9 cellular contexts compared by ENCODE assay signal in the genomic region with DNA sequence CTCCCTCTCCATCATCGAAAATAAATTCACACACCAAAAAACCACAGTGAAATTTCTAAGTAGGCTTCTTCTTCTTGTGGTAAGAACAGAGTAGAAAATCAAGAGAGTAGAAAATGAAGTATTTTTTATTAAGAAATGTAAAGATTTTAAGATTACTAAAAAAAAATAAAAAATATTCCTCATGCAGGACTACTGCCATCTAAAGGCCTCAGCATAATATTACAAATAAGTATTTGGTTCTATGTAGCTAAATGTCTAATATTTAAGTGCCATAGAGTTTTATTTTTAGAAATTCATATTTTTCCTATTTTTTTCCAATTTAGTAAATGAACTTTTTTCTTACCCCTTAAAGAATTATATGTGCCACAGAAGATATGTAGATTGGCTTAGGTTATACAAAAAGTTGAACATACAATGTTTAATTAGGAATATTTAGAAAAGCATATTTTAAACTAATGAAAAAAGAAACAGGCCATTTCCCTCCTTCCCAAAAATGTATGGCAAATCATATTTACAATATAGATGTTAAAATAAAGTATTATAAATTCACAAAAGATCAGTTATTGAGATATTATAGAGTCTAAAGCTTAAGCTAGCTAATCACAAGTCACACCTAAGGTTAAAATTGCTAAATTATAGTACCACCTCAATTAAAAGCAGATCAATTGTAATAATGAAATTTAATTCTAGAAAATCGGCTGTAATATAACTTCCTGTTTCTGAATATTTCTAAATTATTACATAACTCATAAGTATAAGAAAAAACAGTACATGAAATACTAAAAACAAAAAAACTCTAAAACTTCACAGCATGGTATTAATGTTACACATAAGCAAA. TPM values are rescaled to one million over a fixed set of nuclear protein-coding genes. Genes with fewer than 3 reads are reported as not detected.
DNase-seq lines count a peak whose midpoint lies in the region; ATAC-seq and TF ChIP-seq lines count a peak whose summit lies in the region.
"Had no signal": no experiment of that assay in that cellular context is flagged by ENCODE, and none has a peak within 500 bp of the region (broad histone marks: within the 10 kb centered on the region; RNA-seq: fewer than 3 reads in every experiment).

No MANE protein-coding gene starts in this region.

- H3K4me1 Mint-ChIP-seq in CD8-positive, alpha-beta T cell (ENCODE audit: low read depth), result peaks cover 20% of the 10 kb centered on the region

- H3K27ac ChIP-seq in CD8-positive, alpha-beta T cell (ENCODE audit: low read depth, low read length), result no peak overlapping the region
- H3K27ac ChIP-seq in breast epithelium, result no peak overlapping the region

- CTCF ChIA-PET in CD8-positive, alpha-beta T cell (lab: Charles Lee), result interaction anchor here (0.7 to 2.8 kb wide), 7 partner anchors 9 to 924 kb away, joined by 3 to 14 read pairs (median 4); no protein-coding TSS in a partner anchor

- peaks cover 6% of the 10 kb centered on the region for H3K36me3 Mint-ChIP-seq in CD8-positive, alpha-beta T cell

- H3K27me3 Mint-ChIP-seq in CD8-positive, alpha-beta T cell (ENCODE audit: low read depth), result peaks cover 4% of the 10 kb centered on the region

- POLR2A ChIA-PET in CD8-positive, alpha-beta T cell (lab: Charles Lee), result no interaction called here

- H3K9me3 Mint-ChIP-seq in CD8-positive, alpha-beta T cell, result peaks cover 13% of the 10 kb centered on the region

- no peaks in the 10 kb centered on the region for H3K36me3 ChIP-seq in CD8-positive, alpha-beta T cell (ENCODE audit: insufficient read depth, low read length)
- H3K36me3 ChIP-seq in breast epithelium, result no peaks in the 10 kb centered on the region

- intact Hi-C loops in CD8-positive, alpha-beta T cell (cut with DNase I, micrococcal nuclease), result loop anchor here (1.0 to 5.0 kb wide), 2 partner anchors 86 to 1350 kb away; no protein-coding TSS in a partner anchor
- intact Hi-C loops in breast epithelium (cut with DNase I; ENCODE audit: low total_unique reads), result no loop called here

- H3K4me3 ChIP-seq in CD8-positive, alpha-beta T cell (ENCODE audit: low read depth, low read length), result no peak overlapping the region
- H3K4me3 ChIP-seq in breast epithelium, result no peak overlapping the region

- H3K4me1 ChIP-seq in CD8-positive, alpha-beta T cell (ENCODE audit: insufficient read depth, low read length), result peaks cover 14% of the 10 kb centered on the region
- peaks cover 0 to 8% of the 10 kb centered on the region in 2 donors for H3K4me1 ChIP-seq in breast epithelium

- H3K9me3 ChIP-seq in CD8-positive, alpha-beta T cell (ENCODE audit: low read length), result no peaks in the 10 kb centered on the region
- H3K9me3 ChIP-seq in breast epithelium, result peaks cover 10 to 13% of the 10 kb centered on the region in 2 donors

- no peak for DNase-seq in CD8-positive, alpha-beta T cell
- DNase-seq in Kasumi-1 (lab: John Stamatoyannopoulos, UW), result peak; percentile 49 to 57
- DNase-seq in breast epithelium (ENCODE audit: low spot score in 2 of 2), result no peak
- DNase-seq in myocyte (ENCODE audit: low read depth), result peak; percentile 33
- no peak for DNase-seq in H4 (ENCODE audit: low spot score)
- no peak for DNase-seq in pons (ENCODE audit: low spot score)
- DNase-seq in KG1 (lab: John Stamatoyannopoulos, UW), result no peak
- DNase-seq: activated CD8-positive, alpha-beta memory T cell treated with anti-CD3 and anti-CD28 coated beads for 24 hours had no signal

- H3K27ac Mint-ChIP-seq in CD8-positive, alpha-beta T cell, result no peak overlapping the region

- TF ChIP-seq POLR2A in breast epithelium (IDR thresholded peaks at IDR 0.05), result no peak

- no peaks in the 10 kb centered on the region for H3K27me3 ChIP-seq in CD8-positive, alpha-beta T cell (ENCODE audit: insufficient read depth, low read length)
- no peaks in the 10 kb centered on the region for H3K27me3 ChIP-seq in breast epithelium

- TF ChIP-seq CTCF in CD8-positive, alpha-beta T cell (IDR thresholded peaks at IDR 0.05), result peak; percentile 83
- TF ChIP-seq CTCF in breast epithelium (IDR thresholded peaks at IDR 0.05), result peak in 2 of 3 donors; percentile 32 to 37

- H3K4me3 Mint-ChIP-seq in CD8-positive, alpha-beta T cell, result no peak overlapping the region

- no peak for ATAC-seq in CD8-positive, alpha-beta T cell
- ATAC-seq in HG02763 (IDR thresholded peaks at IDR 0.05; ENCODE audit: unreplicated experiment), result no peak

RNA-seq across cellular contexts. Expression of a gene that starts 3.5 kb away (rescaled TPM):
- 10 to 100 TPM; 19.2 to 23.3 TPM for total RNA-seq in CD8-positive, alpha-beta T cell
- 10 to 100 TPM; 11.2 to 13.3 (median 11.8) TPM for total RNA-seq in breast epithelium
- 13.1 and 13.2 TPM in 2 replicates for total RNA-seq in myocyte
- 19.1 TPM for polyA plus RNA-seq in myocyte (2012)
- total RNA-seq in H4 (2014; rRNA removed; shearing (Covaris generic)), result 8.2 and 9.3 TPM in 2 replicates

RNA-seq across cellular contexts. Expression of a gene that starts 28.7 kb away (rescaled TPM):
- total RNA-seq in CD8-positive, alpha-beta T cell, result not detected
- under 1 TPM in 1 of 3 donors, not detected in 2; 0.29 TPM for total RNA-seq in breast epithelium
- 1.9 and 2.8 TPM in 2 replicates for total RNA-seq in myocyte
- polyA plus RNA-seq in myocyte (2012), result 18.3 TPM
- total RNA-seq in H4 (2014; rRNA removed; shearing (Covaris generic)), result not detected in 2 replicates

RNA-seq across cellular contexts. Expression of a gene that starts 36.5 kb away (rescaled TPM):
- total RNA-seq in CD8-positive, alpha-beta T cell, result under 1 TPM in 1 of 2 experiments, not detected in 1; 0.03 TPM
- total RNA-seq in breast epithelium (10 to 100 TPM in 1 of 3 donors, 1 to 10 TPM in 1, under 1 TPM in 1; 0.64 to 10.5 (median 5.9) TPM), myocyte (8.9 and 10.1 TPM in 2 replicates)
- polyA plus RNA-seq in myocyte (2012), result 1.9 TPM
- 0.21 and 0.39 TPM in 2 replicates for total RNA-seq in H4 (2014; rRNA removed; shearing (Covaris generic))

Comparison
In these comparisons a context has a peak if more than half of its experiments do, and no peak if none do; other contexts are left out.
1. DNase-seq: peak in Kasumi-1 (2 of 2) and myocyte (single experiment); none in CD8-positive, alpha-beta T cell (0 of 7), breast epithelium (0 of 2), H4 (single experiment), pons (single experiment) and KG1 (single experiment).